Comparison of ENCODE assay signal across 8 cellular contexts in the genomic region with DNA sequence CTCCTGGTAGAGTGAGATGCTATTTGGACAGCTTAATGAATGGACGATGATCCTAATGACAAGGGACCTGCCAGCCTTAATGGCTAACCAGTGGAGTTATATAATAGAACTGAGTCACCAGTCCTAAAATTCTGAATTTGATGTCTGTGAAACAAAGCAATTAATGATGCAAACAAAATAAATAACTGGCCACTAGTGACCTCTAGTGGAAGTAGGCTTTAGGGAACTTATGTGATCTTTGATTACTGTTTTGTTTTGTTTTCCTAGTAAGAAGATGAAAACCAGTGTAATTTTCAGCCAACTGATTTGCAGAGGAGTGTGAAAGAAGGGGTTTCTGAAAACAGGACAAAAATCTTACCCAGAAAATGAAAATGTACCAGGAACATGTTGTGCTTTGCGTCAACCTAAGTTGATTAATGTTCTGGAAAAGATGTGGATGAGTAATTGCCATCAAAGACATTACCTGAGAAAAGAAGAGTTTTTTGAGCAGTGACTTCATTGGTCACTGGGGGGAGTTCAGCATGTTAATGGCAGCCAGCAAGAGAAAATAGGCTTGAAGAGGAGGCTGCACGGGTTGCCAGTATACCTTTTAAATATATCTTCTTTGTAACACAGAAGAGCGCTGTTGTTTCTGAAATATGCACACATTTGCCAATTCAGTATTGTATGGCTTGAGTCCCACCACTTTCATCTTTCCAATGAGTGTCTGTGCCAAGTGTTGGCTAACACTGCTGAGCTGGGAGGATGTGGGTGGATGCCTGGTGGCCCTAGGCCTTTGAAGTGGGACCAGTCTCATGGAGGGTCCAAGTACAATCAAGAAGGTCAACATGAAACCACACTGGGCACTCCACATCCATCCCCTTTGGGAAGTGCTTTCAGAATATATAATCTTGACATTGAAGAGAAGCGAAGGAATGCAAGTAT. TPM values are rescaled to one million over a fixed set of nuclear protein-coding genes. Genes with fewer than 3 reads are reported as not detected.
DNase-seq lines count a peak whose midpoint lies in the region; ATAC-seq and TF ChIP-seq lines count a peak whose summit lies in the region.

No MANE protein-coding gene starts in this region.

- H3K36me3 Mint-ChIP-seq in chondrocyte (ENCODE audit: low read depth), result no peaks in the 10 kb centered on the region
- no peaks in the 10 kb centered on the region for H3K36me3 Mint-ChIP-seq in naive thymus-derived CD8-positive, alpha-beta T cell

- H3K4me2 ChIP-seq in GM23248 (ENCODE audit: unreplicated experiment) (peak overlapping the region; percentile 56), mesenchymal stem cell (ENCODE audit: low read length, poor library complexity, severe bottlenecking) (no peak overlapping the region)

- H3K4me1 Mint-ChIP-seq in chondrocyte (ENCODE audit: low read depth), result peaks cover 21% of the 10 kb centered on the region
- peaks cover 0 to 1% (median 0%) of the 10 kb centered on the region in 4 donors for H3K4me1 Mint-ChIP-seq in naive thymus-derived CD8-positive, alpha-beta T cell

- ATAC-seq in GM19324 (IDR thresholded peaks at IDR 0.05; ENCODE audit: low FRiP score, unreplicated experiment), result no peak
- ATAC-seq in naive thymus-derived CD8-positive, alpha-beta T cell, result no peak

- H2BK5ac ChIP-seq in mesenchymal stem cell (ENCODE audit: low read depth, low read length, poor library complexity, severe bottlenecking), result no peak overlapping the region

- peak overlapping the region; percentile 100 for H2AK5ac ChIP-seq in mesenchymal stem cell (ENCODE audit: low read length, severe bottlenecking)

- no peak overlapping the region for H2BK120ac ChIP-seq in mesenchymal stem cell (ENCODE audit: low read depth, low read length)

- H3K36me3 ChIP-seq in GM23248 (ENCODE audit: low read depth) (no peaks in the 10 kb centered on the region), mesenchymal stem cell (ENCODE audit: control insufficient read depth in 1 of 2, insufficient read depth in 2 of 2, low read depth in 1 of 2, low read length in 2 of 2) (no peaks in the 10 kb centered on the region)

- H3K27me3 ChIP-seq in GM23248 (replicated peaks; ENCODE audit: insufficient read depth), result no peaks in the 10 kb centered on the region
- no peaks in the 10 kb centered on the region for H3K27me3 ChIP-seq in mesenchymal stem cell (ENCODE audit: control insufficient read depth in 1 of 2, insufficient read depth in 1 of 2, low read length in 2 of 2)

- no peak overlapping the region for H2BK15ac ChIP-seq in mesenchymal stem cell (ENCODE audit: low read depth, poor library complexity, severe bottlenecking)

- no peaks in the 10 kb centered on the region for H3K9me3 ChIP-seq in GM23248 (ENCODE audit: low read depth)
- H3K9me3 ChIP-seq in mesenchymal stem cell (ENCODE audit: control insufficient read depth, low read length), result no peaks in the 10 kb centered on the region

- H3K9ac ChIP-seq in GM23248, result 0 out of 2 replicates have a peak overlapping the region, but pooled peaks have one; percentile 21
- peak overlapping the region; percentile 19 for H3K9ac ChIP-seq in mesenchymal stem cell (ENCODE audit: low read length)

- no peaks in the 10 kb centered on the region for H3K9me2 ChIP-seq in GM23248 (ENCODE audit: insufficient read depth)

- no peak overlapping the region for H4K8ac ChIP-seq in mesenchymal stem cell (ENCODE audit: low read length)

- no peaks in the 10 kb centered on the region for H3K27me3 Mint-ChIP-seq in chondrocyte (ENCODE audit: low read depth)
- H3K27me3 Mint-ChIP-seq in naive thymus-derived CD8-positive, alpha-beta T cell, result peaks cover 13 to 66% (median 18%) of the 10 kb centered on the region in 5 donors

- H4K20me1 ChIP-seq in GM23248 (ENCODE audit: insufficient read depth), result no peaks in the 10 kb centered on the region

- H3K27ac ChIP-seq in GM23248 (no peak overlapping the region), mesenchymal stem cell (ENCODE audit: low read length, poor library complexity, severe bottlenecking) (peak overlapping the region; percentile 50)

- H2AFZ ChIP-seq in GM23248 (no peak overlapping the region), mesenchymal stem cell (ENCODE audit: low read depth, low read length) (no peak overlapping the region)

- H3K4me3 ChIP-seq in GM23248, result no peak overlapping the region
- H3K4me3 ChIP-seq in mesenchymal stem cell (ENCODE audit: insufficient read depth in 1 of 2, low read depth in 1 of 2, low read length in 2 of 2), result no peak overlapping the region

- H3K4me1 ChIP-seq in GM23248 (ENCODE audit: insufficient read depth), result peaks cover 25% of the 10 kb centered on the region
- H3K4me1 ChIP-seq in mesenchymal stem cell (ENCODE audit: control insufficient read depth, insufficient read depth, low read depth, low read length), result peaks cover 5% of the 10 kb centered on the region

- H3F3A ChIP-seq in GM23248 (ENCODE audit: insufficient read depth), result peaks cover 30% of the 10 kb centered on the region

- H3K27ac Mint-ChIP-seq in chondrocyte (ENCODE audit: unreplicated experiment), result no peak overlapping the region
- no peak overlapping the region for H3K27ac Mint-ChIP-seq in naive thymus-derived CD8-positive, alpha-beta T cell

- H4K91ac ChIP-seq in mesenchymal stem cell (ENCODE audit: low read length), result peak overlapping the region; percentile 18

- peak; percentile 94 for TF ChIP-seq CTCF in chondrocyte (IDR thresholded peaks at IDR 0.05)

- WGBS in GM23248 (ENCODE audit: low coverage in 1 of 2, low lambda C conversion rate in 2 of 2, missing lambda C conversion rate in 2 of 2), 2 experiments, result 36 to 45% methylated on average over 5 of the region's 5 CpGs
- WGBS in mesenchymal stem cell, result 94% methylated on average over 3 of the region's 5 CpGs

- in situ Hi-C loops in ACHN (cut with HindIII; ENCODE audit: low pct_ligation_motif_present, low pct_unique_long_range_greater_than_20kb, low sequenced_read_pairs) (loop anchor here (25.0 kb wide), 1 partner anchor 282 kb away; no protein-coding TSS in a partner anchor), GM23248 (cut with MboI) (loop anchor here (10.0 kb wide), 1 partner anchor 289 kb away; no protein-coding TSS in a partner anchor)

- H3K79me2 ChIP-seq in GM23248 (ENCODE audit: insufficient read depth), result peaks cover 9% of the 10 kb centered on the region

- peak overlapping the region; percentile 38 to 49 for H2BK12ac ChIP-seq in mesenchymal stem cell (ENCODE audit: low read length in 2 of 2)

- DNase-seq in ACHN, result peak; percentile 48
- peak; percentile 78 for DNase-seq in GM23248
- peak; percentile 67 to 76 for DNase-seq in NCI-H446 (lab: John Stamatoyannopoulos, UW)
- no peak for DNase-seq in chondrocyte (ENCODE audit: low spot score)
- DNase-seq in mesenchymal stem cell, result peak; percentile 69
- DNase-seq in naive thymus-derived CD8-positive, alpha-beta T cell, result no peak
- DNase-seq in HK-2 (ENCODE audit: unreplicated experiment), result no peak

- no peaks in the 10 kb centered on the region for H3K9me3 Mint-ChIP-seq in chondrocyte (ENCODE audit: low read depth)
- no peaks in the 10 kb centered on the region for H3K9me3 Mint-ChIP-seq in naive thymus-derived CD8-positive, alpha-beta T cell

- H3K4ac ChIP-seq in mesenchymal stem cell (ENCODE audit: low read depth in 1 of 2, low read length in 2 of 2), result no peak overlapping the region

- POLR2A ChIA-PET in naive thymus-derived CD8-positive, alpha-beta T cell (lab: Charles Lee), result no interaction called here

- H3K4me3 Mint-ChIP-seq in chondrocyte (ENCODE audit: unreplicated experiment), result no peak overlapping the region
- no peak overlapping the region for H3K4me3 Mint-ChIP-seq in naive thymus-derived CD8-positive, alpha-beta T cell

- H3K14ac ChIP-seq in mesenchymal stem cell (ENCODE audit: low read length in 2 of 2), result no peak overlapping the region

- H3K79me1 ChIP-seq in mesenchymal stem cell (replicated peaks; ENCODE audit: low read length, poor library complexity, severe bottlenecking), result peaks cover 20% of the 10 kb centered on the region

- no peak overlapping the region for H3K23ac ChIP-seq in mesenchymal stem cell (ENCODE audit: low read length in 2 of 2)

- H3K18ac ChIP-seq in mesenchymal stem cell (ENCODE audit: low read depth in 1 of 2, low read length in 2 of 2), result no peak overlapping the region

RNA-seq across cellular contexts. Expression of a gene that starts 9.3 kb away (rescaled TPM):
- 34.0 and 44.0 TPM in 2 replicates for total RNA-seq in GM23248 (2014; rRNA removed; shearing (Covaris generic))
- polyA plus RNA-seq in GM23248 (2016; fragmentation: Nextera tagmentation; extraction: Ambion mirVana), result 35.3 and 36.8 TPM in 2 replicates
- total RNA-seq in chondrocyte, result 2.2 to 4.3 TPM (median 3.1 TPM) in 3 replicates
- 2.2 TPM for polyA plus RNA-seq in mesenchymal stem cell (2013, experiment 1 of 2)
- 2.2 TPM for polyA plus RNA-seq in mesenchymal stem cell (2013, experiment 2 of 2)
- not detected for total RNA-seq in naive thymus-derived CD8-positive, alpha-beta T cell
- polyA plus RNA-seq in naive thymus-derived CD8-positive, alpha-beta T cell, result not detected

RNA-seq across cellular contexts. Expression of a gene that starts 57.2 kb away (rescaled TPM):
- total RNA-seq in GM23248 (2014; rRNA removed; shearing (Covaris generic)), result 267 and 300 TPM in 2 replicates
- 251 and 261 TPM in 2 replicates for polyA plus RNA-seq in GM23248 (2016; fragmentation: Nextera tagmentation; extraction: Ambion mirVana)
- 14.9 to 41.2 TPM (median 40.2 TPM) in 3 replicates for total RNA-seq in chondrocyte
- 14.6 TPM for polyA plus RNA-seq in mesenchymal stem cell (2013, experiment 1 of 2)
- polyA plus RNA-seq in mesenchymal stem cell (2013, experiment 2 of 2), result 15.4 TPM
- total RNA-seq in naive thymus-derived CD8-positive, alpha-beta T cell, result under 1 TPM; 0.31 to 0.71 TPM
- polyA plus RNA-seq in naive thymus-derived CD8-positive, alpha-beta T cell, result under 1 TPM in 2 of 3 donors, not detected in 1; 0.21 TPM

Comparison
In these comparisons a context has a peak if more than half of its experiments do, and no peak if none do; other contexts are left out.
1. DNase-seq: peak in ACHN (single experiment), GM23248 (single experiment), NCI-H446 (2 of 2) and mesenchymal stem cell (single experiment); none in chondrocyte (single experiment), naive thymus-derived CD8-positive, alpha-beta T cell (0 of 10) and HK-2 (single experiment).